27 cellular contexts compared by ENCODE assay signal in genomic region chr10:123741146-123741545, GRCh38.
"Had no signal": no experiment of that assay in that cellular context is flagged by ENCODE, and none has a peak within 500 bp of the region (broad histone marks: within the 10 kb centered on the region; RNA-seq: fewer than 3 reads in every experiment).

No MANE protein-coding gene starts in this region.

- H3K4me3 ChIP-seq: dorsolateral prefrontal cortex, esophagus muscularis mucosa, gastroesophageal sphincter, heart left ventricle, lower lobe of right lung, prostate gland, right atrium auricular region, smooth muscle cell, stomach, thyroid gland had no signal

- ATAC-seq: foreskin keratinocyte; gastroesophageal sphincter; heart left ventricle; left ventricle myocardium superior; lower lobe of right lung; sciatic nerve; stimulated activated effector memory CD8-positive, alpha-beta T cell treated with anti-CD3 and anti-CD28 coated beads, Interleukin-12 subunit alpha, Interleukin-12 subunit beta, amount 100 ng/mL, for 72 hours had no signal

- H3K9me3 ChIP-seq: esophagus muscularis mucosa, prostate gland, thyroid gland had no signal

- H3K4me3 Mint-ChIP-seq: natural killer cell treated with Interleukin-12 subunit alpha and Interleukin-12 subunit beta and Interleukin-15 and Interleukin-18, amount 100 ng/mL, for 72 hours; neural crest cell; stimulated activated effector memory CD8-positive, alpha-beta T cell treated with anti-CD3 and anti-CD28 coated beads, Interleukin-12 subunit alpha, Interleukin-12 subunit beta, amount 100 ng/mL, for 72 hours; type B pancreatic cell had no signal

- H3K9me3 Mint-ChIP-seq: natural killer cell treated with Interleukin-12 subunit alpha and Interleukin-12 subunit beta and Interleukin-15 and Interleukin-18, amount 100 ng/mL, for 72 hours; type B pancreatic cell had no signal

- H3K27me3 ChIP-seq: esophagus muscularis mucosa, foreskin keratinocyte, gastroesophageal sphincter, heart left ventricle, right atrium auricular region, stomach, thyroid gland had no signal

- H3K9ac ChIP-seq: parathyroid adenoma had no signal

- H3K27ac ChIP-seq: dorsolateral prefrontal cortex, esophagus muscularis mucosa, foreskin keratinocyte, gastroesophageal sphincter, heart left ventricle, lower lobe of right lung, parathyroid adenoma, prostate gland, right atrium auricular region, stomach, thyroid gland had no signal

- H3K4me1 Mint-ChIP-seq: stimulated activated effector memory CD8-positive, alpha-beta T cell treated with anti-CD3 and anti-CD28 coated beads, Interleukin-12 subunit alpha, Interleukin-12 subunit beta, amount 100 ng/mL, for 72 hours had no signal

- H3K4me1 ChIP-seq: foreskin keratinocyte, lower lobe of right lung, parathyroid adenoma, prostate gland, right atrium auricular region, thyroid gland had no signal

- H3K36me3 Mint-ChIP-seq: natural killer cell treated with Interleukin-12 subunit alpha and Interleukin-12 subunit beta and Interleukin-15 and Interleukin-18, amount 100 ng/mL, for 72 hours; stimulated activated effector memory CD8-positive, alpha-beta T cell treated with anti-CD3 and anti-CD28 coated beads, Interleukin-12 subunit alpha, Interleukin-12 subunit beta, amount 100 ng/mL, for 72 hours; type B pancreatic cell had no signal

- H3K4me2 ChIP-seq: smooth muscle cell had no signal

- H3K27ac Mint-ChIP-seq: natural killer cell treated with Interleukin-12 subunit alpha and Interleukin-12 subunit beta and Interleukin-15 and Interleukin-18, amount 100 ng/mL, for 72 hours; stimulated activated effector memory CD8-positive, alpha-beta T cell treated with anti-CD3 and anti-CD28 coated beads, Interleukin-12 subunit alpha, Interleukin-12 subunit beta, amount 100 ng/mL, for 72 hours; type B pancreatic cell had no signal

- H3K79me2 ChIP-seq: parathyroid adenoma had no signal

- FAIRE-seq: colon, endothelial cell of umbilical vein, keratinocyte had no signal

- DNase-seq: dorsolateral prefrontal cortex; effector CD8-positive, alpha-beta T cell; foreskin keratinocyte; heart left ventricle; hippocampal formation; left ventricle myocardium superior; lower lobe of right lung; stimulated activated CD4-positive, alpha-beta T cell treated with anti-CD3 and anti-CD28 coated beads, Interleukin-12 subunit alpha, Interleukin-12 subunit beta, amount 100 ng/mL, for 4 hours; stimulated activated CD4-positive, alpha-beta T cell treated with anti-CD3 and anti-CD28 coated beads, Interleukin-1b, Interleukin-23, amount 100 ng/mL, for 48 hours; stimulated activated CD4-positive, alpha-beta T cell treated with anti-CD3 and anti-CD28 coated beads, Interleukin-4, amount 100 ng/mL, for 24 hours; stimulated activated naive CD4-positive, alpha-beta T cell treated with Interleukin-2 at 50 U/mL for 16 hours; stomach; thyroid gland had no signal

- H3K36me3 ChIP-seq: esophagus muscularis mucosa, heart left ventricle, lower lobe of right lung, prostate gland, right atrium auricular region, stomach, thyroid gland had no signal

- H2AFZ ChIP-seq: parathyroid adenoma had no signal
